In the genomic region with DNA sequence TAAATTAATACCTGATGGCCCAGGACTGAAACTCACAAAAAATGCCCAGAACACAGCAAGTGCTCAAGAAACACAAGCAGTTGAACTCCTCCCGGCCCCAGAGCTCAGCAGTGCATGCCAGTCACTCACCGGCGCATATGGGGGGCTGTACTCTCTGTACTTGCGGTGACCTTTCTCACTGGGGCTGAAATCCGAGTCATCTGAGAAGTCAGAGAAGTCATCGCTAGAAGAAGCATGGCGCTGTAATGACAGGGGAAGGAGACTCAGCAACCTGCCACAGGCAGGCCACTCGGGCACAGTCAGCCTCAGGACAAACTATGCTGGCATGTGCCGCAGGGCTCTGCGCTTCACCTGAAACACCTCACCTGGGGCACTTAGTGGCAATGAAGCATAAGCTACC, we compare ENCODE assay signal across 1 cellular context.
TF ChIP-seq lines count a peak whose summit lies in the region.

No MANE protein-coding gene starts in this region.

TF ChIP-seq in SK-N-SH, 30 proteins besides CTCF, POLR2A, EP300 and RAD21 (continued from another document):
- TF ChIP-seq, protein P1, sequence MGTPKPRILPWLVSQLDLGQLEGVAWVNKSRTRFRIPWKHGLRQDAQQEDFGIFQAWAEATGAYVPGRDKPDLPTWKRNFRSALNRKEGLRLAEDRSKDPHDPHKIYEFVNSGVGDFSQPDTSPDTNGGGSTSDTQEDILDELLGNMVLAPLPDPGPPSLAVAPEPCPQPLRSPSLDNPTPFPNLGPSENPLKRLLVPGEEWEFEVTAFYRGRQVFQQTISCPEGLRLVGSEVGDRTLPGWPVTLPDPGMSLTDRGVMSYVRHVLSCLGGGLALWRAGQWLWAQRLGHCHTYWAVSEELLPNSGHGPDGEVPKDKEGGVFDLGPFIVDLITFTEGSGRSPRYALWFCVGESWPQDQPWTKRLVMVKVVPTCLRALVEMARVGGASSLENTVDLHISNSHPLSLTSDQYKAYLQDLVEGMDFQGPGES (IDR thresholded peaks at IDR 0.05; ENCODE audit: low read depth, low read length) = no peak
- TF ChIP-seq TAF1 (IDR thresholded peaks at IDR 0.05; ENCODE audit: borderline replicate concordance, low read depth, low read length) = no peak
- TF ChIP-seq ELF1 (IDR thresholded peaks at IDR 0.05) = no peak
- no peak for TF ChIP-seq TEAD4 (IDR thresholded peaks at IDR 0.05; ENCODE audit: borderline replicate concordance, insufficient read depth)
- TF ChIP-seq FOSL2 (IDR thresholded peaks at IDR 0.05; ENCODE audit: borderline replicate concordance, low read depth) = no peak
- TF ChIP-seq EZH2phosphoT487 (IDR thresholded peaks at IDR 0.05; ENCODE audit: borderline replicate concordance, low read depth) = no peak
- TF ChIP-seq FOXM1 (IDR thresholded peaks at IDR 0.05; ENCODE audit: low read depth) = no peak
- TF ChIP-seq MEF2A (IDR thresholded peaks at IDR 0.05; ENCODE audit: borderline replicate concordance, low read depth) = no peak
- TF ChIP-seq, protein P2, sequence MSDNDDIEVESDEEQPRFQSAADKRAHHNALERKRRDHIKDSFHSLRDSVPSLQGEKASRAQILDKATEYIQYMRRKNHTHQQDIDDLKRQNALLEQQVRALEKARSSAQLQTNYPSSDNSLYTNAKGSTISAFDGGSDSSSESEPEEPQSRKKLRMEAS (IDR thresholded peaks at IDR 0.05; ENCODE audit: low read depth) = no peak
